Comparison of ENCODE assay signal across 28 cellular contexts in genomic region chr20:39633689-39634088, GRCh38.
"Had no signal": no experiment of that assay in that cellular context is flagged by ENCODE, and none has a peak within 500 bp of the region (broad histone marks: within the 10 kb centered on the region; RNA-seq: fewer than 3 reads in every experiment).

No MANE protein-coding gene starts in this region.

- H3K27ac Mint-ChIP-seq: naive thymus-derived CD4-positive, alpha-beta T cell; natural killer cell; nephron; neural progenitor cell; progenitor cell of endocrine pancreas; stimulated activated effector memory CD8-positive, alpha-beta T cell treated with anti-CD3 and anti-CD28 coated beads, Interleukin-12 subunit alpha, Interleukin-12 subunit beta, amount 100 ng/mL, for 72 hours; stimulated activated naive B cell treated with anti-CD40 and anti-IgM and Interleukin-4, amounts not matched to agents 10 μg/mL and 1 μg/mL and 100 μg/mL, for 72 hours; stimulated activated naive CD8-positive, alpha-beta T cell treated with anti-CD3 and anti-CD28 coated beads, Interleukin-15, Interleukin-2, amounts not matched to agents 100 ng/mL and 50 ng/mL, for 24 hours had no signal

- DNase-seq: naive thymus-derived CD4-positive, alpha-beta T cell; natural killer cell; occipital lobe; ovary; posterior cingulate gyrus; psoas muscle; right cardiac atrium; right lobe of liver; sigmoid colon; small intestine; stimulated activated CD4-positive, alpha-beta T cell treated with anti-CD3 and anti-CD28 coated beads, Interleukin-15, amount 100 ng/mL, for 24 hours; stimulated activated CD4-positive, alpha-beta T cell treated with anti-CD3 and anti-CD28 coated beads, Interleukin-2, amount 100 ng/mL, for 24 hours; stimulated activated CD4-positive, alpha-beta T cell treated with anti-CD3 and anti-CD28 coated beads, Interleukin-2, amount 100 ng/mL, for 48 hours; stimulated activated CD4-positive, alpha-beta T cell treated with anti-CD3 and anti-CD28 coated beads, Interleukin-4, amount 100 ng/mL, for 24 hours; stimulated activated naive B cell treated with anti-CD40 and anti-IgM and Interleukin-4, amounts not matched to agents 10 μg/mL and 1 μg/mL and 100 μg/mL, for 72 hours; stimulated activated naive CD4-positive, alpha-beta T cell treated with Interleukin-2 at 50 U/mL for 16 hours; stomach; thyroid gland; trophoblast cell; upper lobe of left lung had no signal

- ATAC-seq: naive thymus-derived CD4-positive, alpha-beta T cell; natural killer cell; psoas muscle; right cardiac atrium; right lobe of liver; stimulated activated effector memory CD8-positive, alpha-beta T cell treated with anti-CD3 and anti-CD28 coated beads, Interleukin-12 subunit alpha, Interleukin-12 subunit beta, amount 100 ng/mL, for 72 hours; stimulated activated naive B cell treated with anti-CD40 and anti-IgM and Interleukin-4, amounts not matched to agents 10 μg/mL and 1 μg/mL and 100 μg/mL, for 72 hours had no signal

- H3K36me3 Mint-ChIP-seq: naive thymus-derived CD4-positive, alpha-beta T cell; natural killer cell; neural progenitor cell; stimulated activated effector memory CD8-positive, alpha-beta T cell treated with anti-CD3 and anti-CD28 coated beads, Interleukin-12 subunit alpha, Interleukin-12 subunit beta, amount 100 ng/mL, for 72 hours; stimulated activated naive B cell treated with anti-CD40 and anti-IgM and Interleukin-4, amounts not matched to agents 10 μg/mL and 1 μg/mL and 100 μg/mL, for 72 hours had no signal

- H3K4me3 Mint-ChIP-seq: naive thymus-derived CD4-positive, alpha-beta T cell; natural killer cell; nephron; neural progenitor cell; stimulated activated effector memory CD8-positive, alpha-beta T cell treated with anti-CD3 and anti-CD28 coated beads, Interleukin-12 subunit alpha, Interleukin-12 subunit beta, amount 100 ng/mL, for 72 hours; stimulated activated naive B cell treated with anti-CD40 and anti-IgM and Interleukin-4, amounts not matched to agents 10 μg/mL and 1 μg/mL and 100 μg/mL, for 72 hours; stimulated activated naive CD8-positive, alpha-beta T cell treated with anti-CD3 and anti-CD28 coated beads, Interleukin-15, Interleukin-2, amounts not matched to agents 100 ng/mL and 50 ng/mL, for 24 hours had no signal

- H3K36me3 ChIP-seq: neural progenitor cell, ovary, right lobe of liver, sigmoid colon, stomach, thoracic aorta, thyroid gland, tibial nerve, upper lobe of left lung had no signal

- H3K4me3 ChIP-seq: neural progenitor cell, ovary, psoas muscle, right lobe of liver, sigmoid colon, stomach, thoracic aorta, thyroid gland, tibial nerve, upper lobe of left lung had no signal

- H3K27ac ChIP-seq: neural progenitor cell, ovary, parathyroid adenoma, psoas muscle, right lobe of liver, sigmoid colon, stomach, thoracic aorta, thyroid gland, tibial nerve, upper lobe of left lung had no signal

- H3K27me3 Mint-ChIP-seq: stimulated activated naive B cell treated with anti-CD40 and anti-IgM and Interleukin-4, amounts not matched to agents 10 μg/mL and 1 μg/mL and 100 μg/mL, for 72 hours; stimulated activated naive CD8-positive, alpha-beta T cell treated with anti-CD3 and anti-CD28 coated beads, Interleukin-15, Interleukin-2, amounts not matched to agents 100 ng/mL and 50 ng/mL, for 24 hours had no signal

- H3K9me3 Mint-ChIP-seq: nephron; neural progenitor cell; stimulated activated naive B cell treated with anti-CD40 and anti-IgM and Interleukin-4, amounts not matched to agents 10 μg/mL and 1 μg/mL and 100 μg/mL, for 72 hours; stimulated activated naive CD8-positive, alpha-beta T cell treated with anti-CD3 and anti-CD28 coated beads, Interleukin-15, Interleukin-2, amounts not matched to agents 100 ng/mL and 50 ng/mL, for 24 hours had no signal

- H3K4me1 ChIP-seq: psoas muscle, right lobe of liver, sigmoid colon, stomach, thyroid gland, tibial nerve, upper lobe of left lung had no signal

- H3K4me1 Mint-ChIP-seq: naive thymus-derived CD4-positive, alpha-beta T cell; natural killer cell; stimulated activated effector memory CD8-positive, alpha-beta T cell treated with anti-CD3 and anti-CD28 coated beads, Interleukin-12 subunit alpha, Interleukin-12 subunit beta, amount 100 ng/mL, for 72 hours; stimulated activated naive B cell treated with anti-CD40 and anti-IgM and Interleukin-4, amounts not matched to agents 10 μg/mL and 1 μg/mL and 100 μg/mL, for 72 hours had no signal

- H3K9me3 ChIP-seq: ovary, psoas muscle, right lobe of liver, sigmoid colon, stomach, thoracic aorta, thyroid gland, tibial nerve, upper lobe of left lung had no signal

- H3K27me3 ChIP-seq: neural progenitor cell, ovary, right lobe of liver, sigmoid colon, thyroid gland, tibial nerve, upper lobe of left lung had no signal
